Comparison of ENCODE assay signal across 19 cellular contexts in the genomic region with DNA sequence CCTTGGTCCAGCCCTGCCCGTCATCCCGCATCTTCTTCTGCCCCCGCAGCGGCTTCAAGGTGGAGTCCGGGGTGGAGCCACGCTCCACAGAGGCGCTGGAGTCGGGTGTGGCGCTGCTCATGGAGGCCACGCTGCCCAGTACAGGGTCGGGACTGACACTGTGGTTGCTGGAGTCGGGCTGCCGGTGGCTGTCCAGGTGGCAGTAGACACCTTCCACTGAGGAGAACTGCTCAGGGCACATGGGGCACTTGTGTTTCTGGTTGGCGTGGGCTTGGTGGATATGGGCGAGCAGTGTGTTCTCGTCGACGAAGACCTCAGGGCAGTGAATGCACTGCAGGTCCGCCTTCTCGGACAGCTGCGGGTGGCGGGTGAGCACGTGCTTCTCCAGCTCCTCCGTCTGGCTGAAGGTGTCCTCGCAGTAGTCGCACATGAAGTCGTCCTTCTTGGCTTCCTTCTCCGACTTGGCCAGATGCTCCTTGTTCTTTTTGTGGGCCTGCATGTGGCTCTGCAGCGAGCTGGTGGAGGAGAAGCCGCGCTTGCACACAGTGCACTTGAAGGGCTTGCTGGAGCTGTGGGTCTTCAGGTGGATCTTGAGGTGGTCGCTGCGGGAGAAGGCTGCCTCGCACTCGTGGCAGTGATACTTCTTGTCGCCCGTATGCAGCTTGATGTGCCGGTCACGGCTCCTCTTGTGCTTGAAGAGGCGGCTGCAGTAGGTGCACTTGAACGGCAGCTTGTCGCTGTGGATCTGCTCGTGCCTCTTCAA.
"Had no signal": no experiment of that assay in that cellular context is flagged by ENCODE, and none has a peak within 500 bp of the region (broad histone marks: within the 10 kb centered on the region; RNA-seq: fewer than 3 reads in every experiment).

No MANE protein-coding gene starts in this region.

- H3K9me3 ChIP-seq: breast epithelium, esophagus muscularis mucosa, gastroesophageal sphincter, mucosa of descending colon, tibial artery had no signal

- H3K27ac Mint-ChIP-seq: dendritic cell treated with granulocyte-macrophage colony-stimulating factor and Interleukin-4, amounts not matched to agents 40 ng/mL and 50 ng/mL, for 4 days; memory B cell had no signal

- H3K27ac ChIP-seq: tibial artery had no signal

- H3K27me3 ChIP-seq: breast epithelium, esophagus muscularis mucosa, gastroesophageal sphincter, tibial artery had no signal

- H3K9me3 Mint-ChIP-seq: dendritic cell treated with granulocyte-macrophage colony-stimulating factor and Interleukin-4, amounts not matched to agents 40 ng/mL and 50 ng/mL, for 4 days; memory B cell; naive B cell had no signal

- H3K36me3 Mint-ChIP-seq: memory B cell, naive B cell had no signal

- DNase-seq: activated CD4-positive, alpha-beta T cell treated with anti-CD3 and anti-CD28 coated beads, Interleukin-2, amount 50 U/mL, for 1 hour; activated CD4-positive, CD25-positive, alpha-beta regulatory T cell treated with anti-CD3 and anti-CD28 coated beads, Interleukin-2, amount 50 U/mL, for 72 hours; activated CD8-positive, alpha-beta memory T cell treated with anti-CD3 and anti-CD28 coated beads, Interleukin-2, amount 50 U/mL, for 4 hours; activated effector memory CD4-positive, alpha-beta T cell treated with anti-CD3 and anti-CD28 coated beads, Interleukin-2, amount 50 U/mL, for 16 hours; activated naive CD4-positive, alpha-beta T cell treated with anti-CD3 and anti-CD28 coated beads, Interleukin-2, amount 50 U/mL, for 16 hours; activated T-cell treated with anti-CD3 and anti-CD28 coated beads, Interleukin-2, amount 50 U/mL, for 48 hours; effector CD8-positive, alpha-beta T cell; naive B cell; posterior cingulate gyrus; stimulated activated CD4-positive, alpha-beta T cell treated with anti-CD3 and anti-CD28 coated beads, Interleukin-2, amount 100 ng/mL, for 24 hours; stimulated activated naive CD4-positive, alpha-beta T cell treated with Interleukin-2 at 50 U/mL for 16 hours; T1000 had no signal

- H3K4me1 ChIP-seq: breast epithelium had no signal

- H3K36me3 ChIP-seq: breast epithelium had no signal

- H3K4me3 Mint-ChIP-seq: dendritic cell treated with granulocyte-macrophage colony-stimulating factor and Interleukin-4, amounts not matched to agents 40 ng/mL and 50 ng/mL, for 4 days; memory B cell; naive B cell had no signal

- H3K4me1 Mint-ChIP-seq: memory B cell had no signal

- H3K4me3 ChIP-seq: breast epithelium, esophagus muscularis mucosa, gastroesophageal sphincter, mucosa of descending colon, tibial artery had no signal
